ENCODE assay signal across 1 cellular context in the genomic region with DNA sequence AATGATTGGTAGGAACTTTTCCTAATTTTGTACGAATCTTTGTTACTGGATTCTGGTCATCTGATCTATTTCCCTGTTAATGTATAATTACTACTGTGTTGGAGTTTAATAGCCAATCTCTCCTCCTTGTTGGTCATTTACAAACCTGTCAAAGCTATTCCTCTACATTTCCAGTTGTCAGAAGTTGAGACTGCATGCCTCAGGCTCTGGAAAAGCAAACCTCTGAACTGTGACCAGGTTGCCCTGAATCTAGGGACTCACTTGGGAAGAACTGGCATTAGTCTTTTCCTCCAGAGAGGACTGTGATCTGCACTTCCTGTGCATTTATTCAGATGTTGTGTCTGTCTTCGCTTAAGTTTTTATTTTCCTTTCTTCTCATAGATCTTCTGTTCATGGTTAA.
TF ChIP-seq lines count a peak whose summit lies in the region.

No MANE protein-coding gene starts in this region.

TF ChIP-seq in K562, 482 proteins besides CTCF, POLR2A, EP300 and RAD21 (continued from another document):
- TF ChIP-seq, protein P1, sequence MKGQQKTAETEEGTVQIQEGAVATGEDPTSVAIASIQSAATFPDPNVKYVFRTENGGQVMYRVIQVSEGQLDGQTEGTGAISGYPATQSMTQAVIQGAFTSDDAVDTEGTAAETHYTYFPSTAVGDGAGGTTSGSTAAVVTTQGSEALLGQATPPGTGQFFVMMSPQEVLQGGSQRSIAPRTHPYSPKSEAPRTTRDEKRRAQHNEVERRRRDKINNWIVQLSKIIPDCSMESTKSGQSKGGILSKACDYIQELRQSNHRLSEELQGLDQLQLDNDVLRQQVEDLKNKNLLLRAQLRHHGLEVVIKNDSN (CRISPR knock-in tag; IDR thresholded peaks at IDR 0.05), result no peak
- TF ChIP-seq IRF2 (CRISPR knock-in tag; IDR thresholded peaks at IDR 0.05), result no peak
- no peak for TF ChIP-seq NFE2 (IDR thresholded peaks at IDR 0.05; ENCODE audit: low read depth)
